ENCODE assay signal across 13 cellular contexts in genomic region chr2:9780368-9781130, GRCh38.
A peak's percentile ranks its signal among the peaks of the same experiment; 100 is the strongest.
DNase-seq lines count a peak whose midpoint lies in the region; ATAC-seq and TF ChIP-seq lines count a peak whose summit lies in the region.
"Had no signal": no experiment of that assay in that cellular context is flagged by ENCODE, and none has a peak within 500 bp of the region (broad histone marks: within the 10 kb centered on the region; RNA-seq: fewer than 3 reads in every experiment).

No MANE protein-coding gene starts in this region.

- no peaks in the 10 kb centered on the region for H3K27me3 ChIP-seq in left ventricle myocardium inferior (ENCODE audit: low read depth)

- H3K36me3 Mint-ChIP-seq in activated T-helper 2 cell treated with anti-CD3 and anti-CD28 coated beads, Interferon-gamma antibody, Interleukin-2, Interleukin-4, amounts not matched to agents 10 μg/mL and 5 μg/mL and 100 μg/mL, durations not matched to agents 14 hours and 24 hours and 36 hours (ENCODE audit: low read depth): no peaks in the 10 kb centered on the region
- no peaks in the 10 kb centered on the region for H3K36me3 Mint-ChIP-seq in osteocyte (ENCODE audit: unreplicated experiment)
- H3K36me3 Mint-ChIP-seq: stimulated activated naive B cell treated with anti-CD40 and anti-IgM and Interleukin-4, amounts not matched to agents 10 μg/mL and 1 μg/mL and 100 μg/mL, for 72 hours had no signal

- H3K4me3 ChIP-seq in left ventricle myocardium inferior (no peak overlapping the region), skin epidermis (no peak overlapping the region)

- peaks cover 9% of the 10 kb centered on the region for H3K9me3 Mint-ChIP-seq in activated T-helper 2 cell treated with anti-CD3 and anti-CD28 coated beads, Interferon-gamma antibody, Interleukin-2, Interleukin-4, amounts not matched to agents 10 μg/mL and 5 μg/mL and 100 μg/mL, durations not matched to agents 14 hours and 24 hours and 36 hours
- H3K9me3 Mint-ChIP-seq in osteocyte (ENCODE audit: unreplicated experiment): no peaks in the 10 kb centered on the region
- H3K9me3 Mint-ChIP-seq: stimulated activated naive B cell treated with anti-CD40 and anti-IgM and Interleukin-4, amounts not matched to agents 10 μg/mL and 1 μg/mL and 100 μg/mL, for 72 hours had no signal

- peak overlapping the region; percentile 34 for H3K4me3 Mint-ChIP-seq in activated T-helper 2 cell treated with anti-CD3 and anti-CD28 coated beads, Interferon-gamma antibody, Interleukin-2, Interleukin-4, amounts not matched to agents 10 μg/mL and 5 μg/mL and 100 μg/mL, durations not matched to agents 14 hours and 24 hours and 36 hours (ENCODE audit: low read depth)
- H3K4me3 Mint-ChIP-seq in osteocyte (ENCODE audit: unreplicated experiment): no peak overlapping the region
- H3K4me3 Mint-ChIP-seq: stimulated activated naive B cell treated with anti-CD40 and anti-IgM and Interleukin-4, amounts not matched to agents 10 μg/mL and 1 μg/mL and 100 μg/mL, for 72 hours had no signal

- TF ChIP-seq CTCF in left ventricle myocardium inferior (IDR thresholded peaks at IDR 0.05; ENCODE audit: borderline replicate concordance) (no peak), osteocyte (IDR thresholded peaks at IDR 0.05) (no peak), omental fat pad (IDR thresholded peaks at IDR 0.05) (no peak)

- no peaks in the 10 kb centered on the region for H3K27me3 Mint-ChIP-seq in activated T-helper 2 cell treated with anti-CD3 and anti-CD28 coated beads, Interferon-gamma antibody, Interleukin-2, Interleukin-4, amounts not matched to agents 10 μg/mL and 5 μg/mL and 100 μg/mL, durations not matched to agents 14 hours and 24 hours and 36 hours (ENCODE audit: low read depth)
- peaks cover 13% of the 10 kb centered on the region for H3K27me3 Mint-ChIP-seq in osteocyte (ENCODE audit: unreplicated experiment)
- H3K27me3 Mint-ChIP-seq: stimulated activated naive B cell treated with anti-CD40 and anti-IgM and Interleukin-4, amounts not matched to agents 10 μg/mL and 1 μg/mL and 100 μg/mL, for 72 hours had no signal

- no peaks in the 10 kb centered on the region for H3K36me3 ChIP-seq in left ventricle myocardium inferior

- peaks cover 61% of the 10 kb centered on the region for H3K4me1 Mint-ChIP-seq in activated T-helper 2 cell treated with anti-CD3 and anti-CD28 coated beads, Interferon-gamma antibody, Interleukin-2, Interleukin-4, amounts not matched to agents 10 μg/mL and 5 μg/mL and 100 μg/mL, durations not matched to agents 14 hours and 24 hours and 36 hours (ENCODE audit: low read depth)
- H3K4me1 Mint-ChIP-seq in osteocyte (ENCODE audit: unreplicated experiment): no peaks in the 10 kb centered on the region

- ATAC-seq in Right ventricle myocardium superior (ENCODE audit: poor library complexity) (no peak), omental fat pad (ENCODE audit: low FRiP score) (no peak)
- ATAC-seq: Panc1 had no signal

- H3K27ac Mint-ChIP-seq in activated T-helper 2 cell treated with anti-CD3 and anti-CD28 coated beads, Interferon-gamma antibody, Interleukin-2, Interleukin-4, amounts not matched to agents 10 μg/mL and 5 μg/mL and 100 μg/mL, durations not matched to agents 14 hours and 24 hours and 36 hours: peak overlapping the region; percentile 89
- no peak overlapping the region for H3K27ac Mint-ChIP-seq in osteocyte (ENCODE audit: unreplicated experiment)

- H3K9me3 ChIP-seq in left ventricle myocardium inferior (replicated peaks): no peaks in the 10 kb centered on the region

- H3K4me1 ChIP-seq in left ventricle myocardium inferior: peaks cover 5% of the 10 kb centered on the region

- intact Hi-C loops in Right ventricle myocardium superior (cut with DNase I) (no loop called here), left ventricle myocardium inferior (cut with micrococcal nuclease) (no loop called here)
- intact Hi-C loops in activated T-helper 2 cell treated with anti-CD3 and anti-CD28 coated beads, Interferon-gamma antibody, Interleukin-2, Interleukin-4, amounts not matched to agents 10 μg/mL and 5 μg/mL and 100 μg/mL, durations not matched to agents 14 hours and 24 hours and 36 hours (cut with micrococcal nuclease): loop anchor here (5.0 kb wide), 1 partner anchor 62 kb away; the partner anchor contains the start of gene TAF1B

- DNase-seq in Right ventricle myocardium superior: peak; percentile 26
- no peak for DNase-seq in left ventricle myocardium inferior
- DNase-seq in NOMO-1 (lab: John Stamatoyannopoulos, UW; ENCODE audit: unreplicated experiment in 2 of 2): peak; percentile 50 to 53
- no peak for DNase-seq in activated T-helper 2 cell treated with anti-CD3 and anti-CD28 coated beads, Interferon-gamma antibody, Interleukin-2, Interleukin-4, amounts not matched to agents 10 μg/mL and 5 μg/mL and 100 μg/mL, durations not matched to agents 14 hours and 24 hours and 36 hours (ENCODE audit: low spot score)
- no peak for DNase-seq in osteocyte (ENCODE audit: extremely low spot score, unreplicated experiment)
- DNase-seq in caudate nucleus (lab: John Stamatoyannopoulos, UW): no peak
- no peak for DNase-seq in omental fat pad (ENCODE audit: low spot score)
- DNase-seq: cerebellar nuclear complex; mesenchymal stem cell; stimulated activated naive B cell treated with anti-CD40 and anti-IgM and Interleukin-4, amounts not matched to agents 10 μg/mL and 1 μg/mL and 100 μg/mL, for 72 hours had no signal

- H3K27ac ChIP-seq in left ventricle myocardium inferior (replicated peaks): no peak overlapping the region
- H3K27ac ChIP-seq in skin epidermis: peak overlapping the region in 18 of 21 experiments; percentile 16 to 80 (median 57)
- no peak overlapping the region for H3K27ac ChIP-seq in caudate nucleus (ENCODE audit: low read depth, low read length)
- H3K27ac ChIP-seq: parathyroid adenoma had no signal

Comparison
In these comparisons a context has a peak if more than half of its experiments do, and no peak if none do; other contexts are left out.
1. DNase-seq: peak in Right ventricle myocardium superior (single experiment) and NOMO-1 (2 of 2); none in left ventricle myocardium inferior (single experiment), activated T-helper 2 cell treated with anti-CD3 and anti-CD28 coated beads, Interferon-gamma antibody, Interleukin-2, Interleukin-4, amounts not matched to agents 10 μg/mL and 5 μg/mL and 100 μg/mL, durations not matched to agents 14 hours and 24 hours and 36 hours (single experiment), osteocyte (single experiment), caudate nucleus (0 of 61) and omental fat pad (single experiment).
2. H3K27ac ChIP-seq: peak in skin epidermis (18 of 21); none in left ventricle myocardium inferior (single experiment) and caudate nucleus (single experiment).